In the genomic region with DNA sequence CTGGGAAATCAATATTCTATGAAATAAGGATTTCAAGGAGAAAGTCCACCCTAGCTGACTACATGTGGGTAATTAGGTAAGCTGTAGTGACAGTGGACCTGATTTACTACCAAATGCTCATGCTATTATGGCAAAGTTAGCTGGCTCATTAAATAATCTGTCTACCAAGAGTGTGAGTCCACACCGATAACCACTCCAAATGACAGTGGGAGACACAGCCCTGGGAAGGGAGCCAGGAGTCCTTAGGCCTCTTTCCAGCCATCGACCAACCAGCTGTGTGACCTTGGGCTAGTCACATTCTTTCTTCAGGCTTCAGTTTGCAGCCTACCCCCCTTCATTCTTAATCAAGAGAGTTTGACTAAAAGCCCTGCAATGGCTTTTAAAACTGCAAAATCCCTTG, we compare ENCODE assay signal across 19 cellular contexts. TPM values are rescaled to one million over a fixed set of nuclear protein-coding genes. Genes with fewer than 3 reads are reported as not detected.
A peak's percentile ranks its signal among the peaks of the same experiment; 100 is the strongest.
DNase-seq lines count a peak whose midpoint lies in the region; ATAC-seq, FAIRE-seq and TF ChIP-seq lines count a peak whose summit lies in the region.
"Had no signal": no experiment of that assay in that cellular context is flagged by ENCODE, and none has a peak within 500 bp of the region (broad histone marks: within the 10 kb centered on the region; RNA-seq: fewer than 3 reads in every experiment).

No MANE protein-coding gene starts in this region.

- ATAC-seq in left ventricle myocardium superior = peak; percentile 15
- ATAC-seq in body of pancreas = peak; percentile 12
- no peak for ATAC-seq in HG02642 (IDR thresholded peaks at IDR 0.05; ENCODE audit: poor library complexity, unreplicated experiment)
- ATAC-seq: PC-3 had no signal

- H3K27me3 ChIP-seq in body of pancreas = no peaks in the 10 kb centered on the region

- H3K36me3 ChIP-seq in body of pancreas (replicated peaks in 1 of 2; ENCODE audit: insufficient read depth in 1 of 2, low read depth in 2 of 2) = no peaks in the 10 kb centered on the region

- peaks cover 6% of the 10 kb centered on the region for H3K4me1 ChIP-seq in body of pancreas

- H3K27ac ChIP-seq in body of pancreas = no peak overlapping the region
- H3K27ac ChIP-seq: HL-60 had no signal

- FAIRE-seq in urothelium cell line (lab: Jason Lieb, UNC) = no peak
- FAIRE-seq: HTR-8/SVneo had no signal

- no peak overlapping the region for H3K4me3 ChIP-seq in body of pancreas

- intact Hi-C loops in left ventricle myocardium superior (cut with micrococcal nuclease) (no loop called here), cardiac septum (cut with DNase I) (no loop called here), body of pancreas (cut with DNase I) (no loop called here)

- TF ChIP-seq POLR2A in body of pancreas (IDR thresholded peaks at IDR 0.05) = no peak

- H3K9me3 ChIP-seq in body of pancreas = no peaks in the 10 kb centered on the region

- TF ChIP-seq CTCF in body of pancreas (IDR thresholded peaks at IDR 0.05) = no peak

- no peak for DNase-seq in left ventricle myocardium superior
- no peak for DNase-seq in cardiac septum (ENCODE audit: low spot score)
- peak; percentile 50 to 85 for DNase-seq in NCI-H446 (lab: John Stamatoyannopoulos, UW)
- peak in 3 of 4 donors; percentile 24 to 29 (median 24) for DNase-seq in body of pancreas
- no peak for DNase-seq in urothelium cell line (ENCODE audit: low spot score)
- DNase-seq in T-helper 9 cell = no peak
- DNase-seq: DMS53, H9, NCI-H1436, NCI-H226, NCI-H748 treated with DMSO at 0.1 percent for 48 hours, PC-3, SW 1271 had no signal

- 6 to 9% methylated on average over 2 of the region's 2 CpGs for WGBS in body of pancreas, 2 donors

RNA-seq across cellular contexts. Expression of a gene that starts 45.7 kb away (rescaled TPM):
- total RNA-seq in left ventricle myocardium superior = not detected
- 0.11 TPM for total RNA-seq in cardiac septum
- not detected for total RNA-seq in body of pancreas
- total RNA-seq: A673, G401, LHCN-M2, PC-3 had no signal

Comparison
In these comparisons a context has a peak if more than half of its experiments do, and no peak if none do; other contexts are left out.
1. DNase-seq: peak in NCI-H446 (2 of 2) and body of pancreas (3 of 4); none in left ventricle myocardium superior (single experiment), cardiac septum (single experiment), urothelium cell line (single experiment) and T-helper 9 cell (single experiment).